Comparison of ENCODE assay signal across 1 cellular context in genomic region chr14:94292872-94293577, GRCh38.
TF ChIP-seq lines count a peak whose summit lies in the region.

Gene SERPINA10, minus strand, starts transcription at chr14:94293268. Its CDS starts 2,675 bp downstream, at chr14:94290593.

TF ChIP-seq in HepG2, 621 proteins besides CTCF, POLR2A, EP300 and RAD21 (continued from another document and continues in another):
- TF ChIP-seq E2F1 (CRISPR knock-in tag; IDR thresholded peaks at IDR 0.05): peak; percentile 62; the same call in 1 of the 2 replicates
- TF ChIP-seq REL (CRISPR knock-in tag; conservative IDR thresholded peaks at IDR 0.05): no peak
- peak; percentile 85 for TF ChIP-seq ZNF441 (CRISPR knock-in tag; IDR thresholded peaks at IDR 0.05; ENCODE audit: borderline replicate concordance)
- no peak for TF ChIP-seq FOXM1 (CRISPR knock-in tag; IDR thresholded peaks at IDR 0.05)
- no peak for TF ChIP-seq JUN (CRISPR knock-in tag; IDR thresholded peaks at IDR 0.05)
- peak; percentile 90 for TF ChIP-seq NCOA2 (CRISPR knock-in tag; IDR thresholded peaks at IDR 0.05)
- TF ChIP-seq ZNF263 (CRISPR knock-in tag; IDR thresholded peaks at IDR 0.05): peak; percentile 54
- peak; percentile 62 for TF ChIP-seq NR2C2 (CRISPR knock-in tag; IDR thresholded peaks at IDR 0.05; ENCODE audit: borderline replicate concordance)
- no peak for TF ChIP-seq MAFK (conservative IDR thresholded peaks at IDR 0.05 in 1 of 2, IDR thresholded peaks at IDR 0.05 in 1 of 2; ENCODE audit: low read length in 2 of 2)
- TF ChIP-seq TBX2 (CRISPR knock-in tag; IDR thresholded peaks at IDR 0.05; ENCODE audit: borderline replicate concordance): peak; percentile 73
- TF ChIP-seq RELA (CRISPR knock-in tag; IDR thresholded peaks at IDR 0.05): no peak
- TF ChIP-seq HNRNPUL1 (IDR thresholded peaks at IDR 0.05; ENCODE audit: low read depth, low read length): peak; percentile 67; the same call in 1 of the 2 replicates
- no peak for TF ChIP-seq FUBP1 (CRISPR knock-in tag; IDR thresholded peaks at IDR 0.05; ENCODE audit: borderline replicate concordance)
- peak; percentile 33; the same call in 1 of the 2 replicates for TF ChIP-seq NFKB2 (CRISPR knock-in tag; IDR thresholded peaks at IDR 0.05; ENCODE audit: borderline replicate concordance)
- TF ChIP-seq ZNF230 (CRISPR knock-in tag; IDR thresholded peaks at IDR 0.05): peak; percentile 86
- peak; percentile 82; the same call in 1 of the 2 replicates for TF ChIP-seq REPIN1 (CRISPR knock-in tag; IDR thresholded peaks at IDR 0.05; ENCODE audit: borderline replicate concordance, low read depth)
- TF ChIP-seq ZNF577 (CRISPR knock-in tag; IDR thresholded peaks at IDR 0.05; ENCODE audit: borderline replicate concordance, low read depth): no peak
- TF ChIP-seq ZNF792 (CRISPR knock-in tag; IDR thresholded peaks at IDR 0.05): peak; percentile 93
- TF ChIP-seq SRF (IDR thresholded peaks at IDR 0.05; ENCODE audit: low read depth, low read length): no peak
- 0 out of 2 replicates have a peak, but pooled peaks have one; percentile 63 for TF ChIP-seq ZNF451 (CRISPR knock-in tag; IDR thresholded peaks at IDR 0.05)
- TF ChIP-seq NFYB (CRISPR knock-in tag; IDR thresholded peaks at IDR 0.05): no peak
- TF ChIP-seq ZFY (CRISPR knock-in tag; IDR thresholded peaks at IDR 0.05): 0 out of 2 replicates have a peak, but pooled peaks have one; percentile 30
- TF ChIP-seq ZMAT5 (CRISPR knock-in tag; IDR thresholded peaks at IDR 0.05; ENCODE audit: borderline replicate concordance, low read depth): no peak
- peak; percentile 53 for TF ChIP-seq NCOR1 (IDR thresholded peaks at IDR 0.05; ENCODE audit: borderline replicate concordance, low read length)
- no peak; the same call in 1 of the 2 replicates for TF ChIP-seq ZBTB20 (CRISPR knock-in tag; IDR thresholded peaks at IDR 0.05; ENCODE audit: borderline replicate concordance, low read depth)
- peak; percentile 92 for TF ChIP-seq HDAC2 (CRISPR knock-in tag; IDR thresholded peaks at IDR 0.05)
- no peak; the same call in 1 of the 2 replicates for TF ChIP-seq EHMT2 (IDR thresholded peaks at IDR 0.05; ENCODE audit: borderline replicate concordance, low read depth, low read length)
- peak; percentile 58; the same call in 1 of the 2 replicates for TF ChIP-seq SIX4 (CRISPR knock-in tag; IDR thresholded peaks at IDR 0.05)
- peak; percentile 62; the same call in 1 of the 2 replicates for TF ChIP-seq TOPORS (CRISPR knock-in tag; IDR thresholded peaks at IDR 0.05)
- peak; percentile 69; the same call in 1 of the 2 replicates for TF ChIP-seq THAP11 (CRISPR knock-in tag; IDR thresholded peaks at IDR 0.05)
- TF ChIP-seq ZNF224 (CRISPR knock-in tag; IDR thresholded peaks at IDR 0.05): peak; percentile 21; the same call in 1 of the 2 replicates
- peak; percentile 50; the same call in 1 of the 2 replicates for TF ChIP-seq ZNF501 (CRISPR knock-in tag; IDR thresholded peaks at IDR 0.05)
- TF ChIP-seq ZNF598 (CRISPR knock-in tag; IDR thresholded peaks at IDR 0.05; ENCODE audit: borderline replicate concordance): no peak
- TF ChIP-seq NPAS2 (CRISPR knock-in tag; IDR thresholded peaks at IDR 0.05; ENCODE audit: borderline replicate concordance): no peak
- TF ChIP-seq ZNF747 (CRISPR knock-in tag; IDR thresholded peaks at IDR 0.05; ENCODE audit: borderline replicate concordance): peak; percentile 49; the same call in 1 of the 2 replicates
- TF ChIP-seq THAP9 (CRISPR knock-in tag; IDR thresholded peaks at IDR 0.05; ENCODE audit: borderline replicate concordance): peak; percentile 70; the same call in 1 of the 2 replicates
- no peak for TF ChIP-seq PHF20 (CRISPR knock-in tag; IDR thresholded peaks at IDR 0.05)
- TF ChIP-seq ZNF543 (CRISPR knock-in tag; IDR thresholded peaks at IDR 0.05): peak; percentile 84
- TF ChIP-seq SMYD3 (CRISPR knock-in tag; IDR thresholded peaks at IDR 0.05): peak; percentile 60; the same call in 1 of the 2 replicates
- TF ChIP-seq SIN3A (IDR thresholded peaks at IDR 0.05; ENCODE audit: borderline replicate concordance, low read depth, low read length): peak; percentile 49; the same call in 1 of the 2 replicates
- TF ChIP-seq NR2F6 (IDR thresholded peaks at IDR 0.05): peak; percentile 47; the same call in 1 of the 2 replicates
- TF ChIP-seq NR2F6 (CRISPR knock-in tag; IDR thresholded peaks at IDR 0.05): peak; percentile 54; the same call in 1 of the 2 replicates
- peak; percentile 52; the same call in 1 of the 2 replicates for TF ChIP-seq RXRA (CRISPR knock-in tag; IDR thresholded peaks at IDR 0.05)
- peak; percentile 49 for TF ChIP-seq ZKSCAN8 (CRISPR knock-in tag; IDR thresholded peaks at IDR 0.05; ENCODE audit: borderline replicate concordance)
- peak; percentile 73 for TF ChIP-seq KAT8 (CRISPR knock-in tag; IDR thresholded peaks at IDR 0.05)
- TF ChIP-seq ERF (CRISPR knock-in tag; IDR thresholded peaks at IDR 0.05): peak; percentile 70; the same call in 1 of the 2 replicates
- no peak for TF ChIP-seq CC2D1A (CRISPR knock-in tag; IDR thresholded peaks at IDR 0.05)
- 0 out of 2 replicates have a peak, but pooled peaks have one; percentile 5 for TF ChIP-seq SMARCE1 (IDR thresholded peaks at IDR 0.05; ENCODE audit: borderline replicate concordance)
- peak; percentile 45; the same call in 1 of the 2 replicates for TF ChIP-seq SALL2 (CRISPR knock-in tag; IDR thresholded peaks at IDR 0.05)
- TF ChIP-seq ZKSCAN1 (IDR thresholded peaks at IDR 0.05; ENCODE audit: low read length): no peak
- 0 out of 2 replicates have a peak, but pooled peaks have one; percentile 53 for TF ChIP-seq ZNF639 (CRISPR knock-in tag; conservative IDR thresholded peaks at IDR 0.05)
- TF ChIP-seq HOXA9 (CRISPR knock-in tag; IDR thresholded peaks at IDR 0.05; ENCODE audit: borderline replicate concordance): no peak
- TF ChIP-seq ELF3 (CRISPR knock-in tag; IDR thresholded peaks at IDR 0.05): peak; percentile 85
- 0 out of 2 replicates have a peak, but pooled peaks have one; percentile 16 for TF ChIP-seq TFAP4 (IDR thresholded peaks at IDR 0.05; ENCODE audit: borderline replicate concordance, low read depth)
- no peak; the same call in 1 of the 2 replicates for TF ChIP-seq CHD4 (IDR thresholded peaks at IDR 0.05; ENCODE audit: borderline replicate concordance, low read length)
- TF ChIP-seq ZNF564 (CRISPR knock-in tag; IDR thresholded peaks at IDR 0.05): 0 out of 2 replicates have a peak, but pooled peaks have one; percentile 46
- no peak for TF ChIP-seq ARNT2 (CRISPR knock-in tag; IDR thresholded peaks at IDR 0.05; ENCODE audit: low read depth)
- peak; percentile 59; the same call in 1 of the 2 replicates for TF ChIP-seq KLF11 (CRISPR knock-in tag; IDR thresholded peaks at IDR 0.05)
- TF ChIP-seq MTF2 (CRISPR knock-in tag; IDR thresholded peaks at IDR 0.05; ENCODE audit: borderline replicate concordance): 0 out of 2 replicates have a peak, but pooled peaks have one; percentile 71
- peak; percentile 72 for TF ChIP-seq FOSL2 (CRISPR knock-in tag; IDR thresholded peaks at IDR 0.05)
- no peak for TF ChIP-seq DNMT1 (CRISPR knock-in tag; IDR thresholded peaks at IDR 0.05)
- peak; percentile 55; the same call in 1 of the 2 replicates for TF ChIP-seq RERE (CRISPR knock-in tag; IDR thresholded peaks at IDR 0.05; ENCODE audit: low read depth)
- peak; percentile 69 for TF ChIP-seq MED8 (CRISPR knock-in tag; IDR thresholded peaks at IDR 0.05; ENCODE audit: insufficient replicate concordance)
